ENCODE assay signal across 19 cellular contexts in the genomic region with DNA sequence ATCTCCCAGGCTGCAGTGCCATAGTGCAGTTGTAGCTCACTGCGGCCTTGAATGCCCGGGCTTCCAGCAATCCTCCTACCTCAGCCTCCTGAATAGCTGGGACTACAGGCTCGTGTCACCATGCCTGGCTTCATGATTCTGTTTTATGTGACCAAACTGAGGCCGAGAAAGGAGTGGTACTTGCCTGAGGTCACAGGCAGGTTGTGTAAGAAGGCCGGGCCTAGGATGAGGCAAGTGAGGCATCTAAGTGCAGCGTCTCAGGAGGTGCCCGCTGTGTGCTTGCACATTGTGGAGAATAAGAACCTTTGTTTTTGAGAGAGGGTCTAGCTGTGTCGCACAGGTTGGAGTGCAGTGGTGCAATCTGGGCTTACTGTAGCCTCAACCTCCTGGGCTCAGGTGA. TPM values are rescaled to one million over a fixed set of nuclear protein-coding genes. Genes with fewer than 3 reads are reported as not detected.
A peak's percentile ranks its signal among the peaks of the same experiment; 100 is the strongest.
DNase-seq lines count a peak whose midpoint lies in the region; FAIRE-seq and TF ChIP-seq lines count a peak whose summit lies in the region.
"Had no signal": no experiment of that assay in that cellular context is flagged by ENCODE, and none has a peak within 500 bp of the region (broad histone marks: within the 10 kb centered on the region; RNA-seq: fewer than 3 reads in every experiment).

No MANE protein-coding gene starts in this region.

- peak overlapping the region; percentile 97 for H3K27ac ChIP-seq in RWPE1
- peak overlapping the region; percentile 43 to 100 (median 99) for H3K27ac ChIP-seq in dorsolateral prefrontal cortex
- H3K27ac ChIP-seq in neuronal stem cell (replicated peaks; ENCODE audit: low read length), result no peak overlapping the region
- peak overlapping the region; percentile 100 for H3K27ac ChIP-seq in temporal lobe (ENCODE audit: low read depth, low read length)
- H3K27ac ChIP-seq: colonic mucosa, SJSA1 had no signal

- no peaks in the 10 kb centered on the region for H3K27me3 ChIP-seq in dorsolateral prefrontal cortex
- H3K27me3 ChIP-seq in neuronal stem cell (ENCODE audit: control insufficient read depth in 3 of 3, insufficient read depth in 3 of 3, low read depth in 1 of 3, low read length in 3 of 3), result no peaks in the 10 kb centered on the region
- H3K27me3 ChIP-seq: colonic mucosa, gastroesophageal sphincter, left lung, sigmoid colon, SJSA1 had no signal

- H3K79me1 ChIP-seq in neuronal stem cell (ENCODE audit: low read depth, low read length), result peaks cover 21% of the 10 kb centered on the region

- H3K4me2 ChIP-seq in neuronal stem cell (ENCODE audit: insufficient read depth, low read length, poor library complexity, severe bottlenecking), result no peak overlapping the region

- intact Hi-C loops in dorsolateral prefrontal cortex (cut with DNase I), result no loop called here

- H3K4me1 ChIP-seq in neuronal stem cell (ENCODE audit: control insufficient read depth in 2 of 2, insufficient read depth in 1 of 2, low read depth in 1 of 2, low read length in 2 of 2), result peaks cover 14 to 37% of the 10 kb centered on the region in 2 donors

- H3K4me3 ChIP-seq in dorsolateral prefrontal cortex, result no peak overlapping the region
- no peak overlapping the region for H3K4me3 ChIP-seq in neuronal stem cell (ENCODE audit: low read length in 2 of 2)
- H3K4me3 ChIP-seq: colonic mucosa, gastroesophageal sphincter, left lung, sigmoid colon, SJSA1 had no signal

- H3K9me3 ChIP-seq in neuronal stem cell (replicated peaks in 1 of 2; ENCODE audit: control insufficient read depth in 2 of 2, insufficient read depth in 1 of 2, low read depth in 1 of 2, low read length in 2 of 2), result peaks cover 0 to 1% of the 10 kb centered on the region in 2 donors
- H3K9me3 ChIP-seq: colonic mucosa, gastroesophageal sphincter, left lung, sigmoid colon, SJSA1 had no signal

- H2AFZ ChIP-seq in neuronal stem cell (ENCODE audit: low read length), result no peak overlapping the region

- H2BK12ac ChIP-seq in neuronal stem cell (ENCODE audit: low read length), result no peak overlapping the region

- FAIRE-seq in frontal cortex (lab: Jason Lieb, UNC), result no peak

- CTCF ChIA-PET in RWPE1 (lab: Yijun Ruan, JAX), result interaction anchor here (0.9 kb wide), 1 partner anchor 155 kb away, joined by 4 read pairs; no protein-coding TSS in a partner anchor

- H3K23ac ChIP-seq in neuronal stem cell (ENCODE audit: low read depth, low read length, poor library complexity), result no peak overlapping the region

- no peak overlapping the region for H3K18ac ChIP-seq in neuronal stem cell (ENCODE audit: low read length)

- TF ChIP-seq CTCF in RWPE1 (conservative IDR thresholded peaks at IDR 0.05; ENCODE audit: low read depth), result no peak
- no peak for TF ChIP-seq CTCF in dorsolateral prefrontal cortex (IDR thresholded peaks at IDR 0.05 in 54 of 56, conservative IDR thresholded peaks at IDR 0.05 in 2 of 56; ENCODE audit: low read depth in 1 of 56, partially characterized antibody in 56 of 56)

- H3K4ac ChIP-seq in neuronal stem cell (ENCODE audit: low read length), result no peak overlapping the region

- H3K14ac ChIP-seq in neuronal stem cell (ENCODE audit: low read length), result no peak overlapping the region

- H4K8ac ChIP-seq in neuronal stem cell (ENCODE audit: low read depth, low read length), result no peak overlapping the region

- POLR2A ChIA-PET in RWPE1 (lab: Yijun Ruan, JAX; ENCODE audit: low non-redundant PET), result no interaction called here

- H2AK5ac ChIP-seq in neuronal stem cell (ENCODE audit: low read depth, low read length), result peak overlapping the region; percentile 53

- no CpG with 5 or more reads among the region's 8 CpGs for WGBS in neuronal stem cell (ENCODE audit: extremely low coverage in 2 of 2, insufficient read length in 2 of 2, insufficient replicate concordance in 1 of 2), 2 donors

- H3K36me3 ChIP-seq in neuronal stem cell (replicated peaks in 1 of 2; ENCODE audit: control insufficient read depth in 2 of 2, insufficient read depth in 2 of 2, low read length in 2 of 2), result peaks cover 0 to 20% of the 10 kb centered on the region in 2 donors
- H3K36me3 ChIP-seq: colonic mucosa, gastroesophageal sphincter, left lung, sigmoid colon had no signal

- H4K91ac ChIP-seq in neuronal stem cell (ENCODE audit: low read depth, low read length, poor library complexity), result no peak overlapping the region

- H3K9ac ChIP-seq in neuronal stem cell (ENCODE audit: low read depth, low read length, poor library complexity), result no peak overlapping the region

- H2BK15ac ChIP-seq in neuronal stem cell (ENCODE audit: low read length), result no peak overlapping the region

- no peak overlapping the region for H2BK5ac ChIP-seq in neuronal stem cell (ENCODE audit: low read length)

- DNase-seq in RWPE1 (ENCODE audit: low spot score) (no peak), dorsolateral prefrontal cortex (no peak), neuronal stem cell (ENCODE audit: low spot score) (no peak), kidney tubule cell (ENCODE audit: low spot score) (no peak), AG08395 (ENCODE audit: low spot score) (no peak), frontal cortex (ENCODE audit: low spot score in 2 of 2) (no peak)
- DNase-seq: activated CD8-positive, alpha-beta T cell treated with anti-CD3 and anti-CD28 coated beads for 36 hours; activated naive CD4-positive, alpha-beta T cell treated with Interleukin-2 at 50 U/mL for 16 hours; activated T-cell treated with anti-CD3 and anti-CD28 coated beads, Interleukin-2, amount 50 U/mL, for 1 hour; colonic mucosa; HFFc6; left lung; NCI-H146; nucleus accumbens; sigmoid colon; stimulated activated CD4-positive, alpha-beta T cell treated with anti-CD3 and anti-CD28 coated beads, Interleukin-4, amount 100 ng/mL, for 24 hours had no signal

- no peak overlapping the region for H2BK120ac ChIP-seq in neuronal stem cell (ENCODE audit: low read depth, low read length)

RNA-seq across cellular contexts. Expression of gene NDST1, which starts 2.1 kb away (rescaled TPM):
- 100 to 1,000 TPM in 43 of 120 experiments, 10 to 100 TPM in 77; 64.3 to 163 (median 92.5) TPM for total RNA-seq in dorsolateral prefrontal cortex
- 27.1 TPM for polyA plus RNA-seq in neuronal stem cell (2013, experiment 1 of 2)
- polyA plus RNA-seq in neuronal stem cell (2013, experiment 2 of 2), result 25.9 TPM
- total RNA-seq in temporal lobe, result 28.0 TPM
- 16.3 TPM for total RNA-seq in frontal cortex

RNA-seq across cellular contexts. Expression of gene RPS14, which starts 56.3 kb away (rescaled TPM):
- 100 to 1,000 TPM; 441 to 866 (median 635) TPM for total RNA-seq in dorsolateral prefrontal cortex
- polyA plus RNA-seq in neuronal stem cell (2013, experiment 1 of 2), result 5,106 TPM
- 5,095 TPM for polyA plus RNA-seq in neuronal stem cell (2013, experiment 2 of 2)
- total RNA-seq in temporal lobe, result 1,676 TPM
- total RNA-seq in frontal cortex, result 3,224 TPM
